In the genomic region with DNA sequence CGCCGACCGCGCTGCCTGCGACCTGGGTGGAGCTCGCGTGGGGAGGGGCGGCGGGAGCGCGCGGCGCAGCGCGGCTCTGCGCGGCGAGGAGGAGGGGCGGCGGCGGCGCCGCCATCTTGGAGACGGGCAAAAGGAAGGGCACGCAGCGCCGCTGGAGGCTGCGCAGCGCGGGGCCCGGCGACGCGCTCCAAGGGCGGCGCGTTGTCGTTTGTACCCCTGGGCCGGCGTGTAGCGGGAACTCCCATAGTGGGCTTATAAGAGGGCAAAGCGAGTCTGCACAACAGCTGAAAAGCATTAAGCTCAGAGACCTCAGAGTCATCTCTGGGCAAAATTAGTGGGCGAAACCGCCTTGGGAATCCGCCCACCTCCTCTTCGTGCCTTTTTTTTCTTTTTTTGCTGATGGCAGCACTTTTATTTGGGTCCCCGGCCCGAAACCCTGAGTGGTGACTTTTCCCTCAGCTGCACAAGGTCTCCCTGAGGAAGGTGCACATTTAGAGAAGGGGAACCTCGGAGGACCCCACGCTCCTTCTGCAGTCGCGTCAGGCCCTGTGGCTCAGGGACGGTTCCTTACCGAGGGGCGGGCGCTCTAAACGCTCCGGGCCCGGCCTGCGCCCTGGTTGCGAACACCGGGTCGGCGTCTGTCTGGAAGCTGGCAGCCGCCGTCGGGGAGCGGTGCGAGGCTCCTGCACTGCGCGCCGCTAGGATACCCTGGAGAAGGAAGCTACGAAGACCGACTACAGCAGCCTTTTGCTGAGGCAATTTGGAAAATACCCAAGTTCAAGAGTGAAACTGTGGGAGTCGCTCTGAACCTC, we compare ENCODE assay signal across 8 cellular contexts. TPM values are rescaled to one million over a fixed set of nuclear protein-coding genes. Genes with fewer than 3 reads are reported as not detected.
DNase-seq lines count a peak whose midpoint lies in the region; ATAC-seq, FAIRE-seq and TF ChIP-seq lines count a peak whose summit lies in the region.

No MANE protein-coding gene starts in this region.

- H3K9me3 ChIP-seq in Caco-2 = no peaks in the 10 kb centered on the region
- H3K9me3 ChIP-seq in OCI-LY1 (ENCODE audit: low read length) = no peaks in the 10 kb centered on the region
- no peaks in the 10 kb centered on the region for H3K9me3 ChIP-seq in mucosa of stomach (ENCODE audit: control insufficient read depth, low read length)

- BruUV-seq in Caco-2 (replicated peaks; lab: Mats Ljungman, UMichigan) = no TSS peak

- peaks cover 16% of the 10 kb centered on the region for H3K4me1 Mint-ChIP-seq in Caco-2 (ENCODE audit: low read depth, unreplicated experiment)

- FAIRE-seq in HTR-8/SVneo (lab: Jason Lieb, UNC) = peak; percentile 73

- H3K27ac ChIP-seq in OCI-LY1 (ENCODE audit: low read depth, low read length, poor library complexity, severe bottlenecking) = peak overlapping the region; percentile 58

- TF ChIP-seq POLR2A in erythroblast (IDR thresholded peaks at IDR 0.05; ENCODE audit: low read length) = peak; percentile 75

- peak overlapping the region; percentile 88 for H3K4me3 Mint-ChIP-seq in Caco-2 (ENCODE audit: unreplicated experiment)

- H3K9ac ChIP-seq in OCI-LY1 (ENCODE audit: low read length) (peak overlapping the region; percentile 75), mucosa of stomach (ENCODE audit: low read length) (peak overlapping the region; percentile 73)

- H4K20me1 ChIP-seq in OCI-LY1 (ENCODE audit: insufficient read depth, low read length) = no peaks in the 10 kb centered on the region

- intact Hi-C loops in Caco-2 (cut with micrococcal nuclease; ENCODE audit: unreplicated experiment) = loop anchor here (1.0 to 10.0 kb wide), 2 partner anchors 19 to 278 kb away; a partner anchor contains a TSS

- peak; percentile 84 to 90 for DNase-seq in Caco-2
- DNase-seq in HTR-8/SVneo (ENCODE audit: insufficient read length, low spot score) = peak; percentile 65
- DNase-seq in activated T-cell treated with anti-CD3 and anti-CD28 coated beads for 4 hours = peak; percentile 74
- peak; percentile 91 to 93 for DNase-seq in erythroblast (lab: John Stamatoyannopoulos, UW)
- peak; percentile 89 for DNase-seq in stimulated activated CD8-positive, alpha-beta memory T cell treated with anti-CD3 and anti-CD28 coated beads, Interleukin-4, amount 100 ng/mL, for 48 hours

- no peaks in the 10 kb centered on the region for H3K9me3 Mint-ChIP-seq in Caco-2 (ENCODE audit: unreplicated experiment)

- peaks cover 14% of the 10 kb centered on the region for H3K4me1 ChIP-seq in Caco-2
- peaks cover 45% of the 10 kb centered on the region for H3K4me1 ChIP-seq in OCI-LY1 (ENCODE audit: insufficient read depth, low read length, severe bottlenecking)
- peaks cover 9% of the 10 kb centered on the region for H3K4me1 ChIP-seq in mucosa of stomach (ENCODE audit: control insufficient read depth, insufficient read depth, low read length)

- H3K27ac Mint-ChIP-seq in Caco-2 (ENCODE audit: unreplicated experiment) = peak overlapping the region; percentile 83

- POLR2A ChIA-PET in Caco-2 (lab: Charles Lee) = interaction anchor here (0.6 to 3.2 kb wide), 5 partner anchors 20 to 150 kb away, joined by 3 to 29 read pairs (median 7); a partner anchor contains a TSS

- peak; percentile 87 for ATAC-seq in GM21367 (IDR thresholded peaks at IDR 0.05; ENCODE audit: unreplicated experiment)

- H3K27me3 ChIP-seq in Caco-2 (replicated peaks; ENCODE audit: control insufficient read depth, insufficient read depth, low read length) (no peaks in the 10 kb centered on the region), OCI-LY1 (ENCODE audit: insufficient read depth, low read length) (no peaks in the 10 kb centered on the region), mucosa of stomach (ENCODE audit: control insufficient read depth, insufficient read depth, low read length) (no peaks in the 10 kb centered on the region)

- CTCF ChIA-PET in Caco-2 (lab: Charles Lee) = interaction anchor here (0.6 to 2.3 kb wide), 4 partner anchors 12 to 123 kb away, joined by 3 to 7 read pairs (median 5); no protein-coding TSS in a partner anchor

- H2AFZ ChIP-seq in OCI-LY1 (ENCODE audit: low read length) = peak overlapping the region; percentile 59

- no peaks in the 10 kb centered on the region for H3K9me2 ChIP-seq in OCI-LY1 (ENCODE audit: low read depth, low read length)

- H3K27me3 Mint-ChIP-seq in Caco-2 (ENCODE audit: insufficient read depth, unreplicated experiment) = no peaks in the 10 kb centered on the region

- no peaks in the 10 kb centered on the region for H3K36me3 ChIP-seq in Caco-2 (ENCODE audit: control insufficient read depth, insufficient read depth, low read length)
- H3K36me3 ChIP-seq in OCI-LY1 (ENCODE audit: insufficient read depth, low read length) = no peaks in the 10 kb centered on the region
- H3K36me3 ChIP-seq in mucosa of stomach (ENCODE audit: control insufficient read depth, insufficient read depth, low read length) = no peaks in the 10 kb centered on the region

- peaks cover 39% of the 10 kb centered on the region for H3K79me2 ChIP-seq in OCI-LY1 (ENCODE audit: insufficient read depth, low read length)

- peaks cover 21% of the 10 kb centered on the region for H3K36me3 Mint-ChIP-seq in Caco-2 (ENCODE audit: insufficient read depth, unreplicated experiment)

- H3F3A ChIP-seq in OCI-LY1 (ENCODE audit: insufficient read depth, low read length) = no peaks in the 10 kb centered on the region

- H3K4me2 ChIP-seq in OCI-LY1 (ENCODE audit: low read length) = peak overlapping the region; percentile 86

- H3K4me3 ChIP-seq in Caco-2 (ENCODE audit: low read depth, low read length) = peak overlapping the region; percentile 56
- peak overlapping the region; percentile 77 for H3K4me3 ChIP-seq in OCI-LY1 (ENCODE audit: low read depth, low read length, poor library complexity, severe bottlenecking)
- peak overlapping the region; percentile 60 for H3K4me3 ChIP-seq in mucosa of stomach (ENCODE audit: low read length)

- TF ChIP-seq CTCF in Caco-2 (IDR thresholded peaks at IDR 0.05; ENCODE audit: insufficient read depth in 1 of 2, low read depth in 1 of 2, low read length in 1 of 2, severe bottlenecking in 1 of 2, unreplicated experiment in 1 of 2) (no peak), OCI-LY1 (IDR thresholded peaks at IDR 0.05; ENCODE audit: low read length) (no peak)

RNA-seq across cellular contexts. Expression of a gene that starts 0.4 kb away (rescaled TPM):
- total RNA-seq in Caco-2 (2022) = 77.2 and 88.4 TPM in 2 replicates

RNA-seq across cellular contexts. Expression of a gene that starts 19.5 kb away (rescaled TPM):
- total RNA-seq in Caco-2 (2022) = 108 and 116 TPM in 2 replicates

Comparison
In these comparisons a context has a peak if more than half of its experiments do, and no peak if none do; other contexts are left out.
1. Peak in every context shown above with its lines: DNase-seq, ATAC-seq, H3K4me3 ChIP-seq and H3K27ac ChIP-seq.